Comparison of ENCODE assay signal across 1 cellular context in the genomic region with DNA sequence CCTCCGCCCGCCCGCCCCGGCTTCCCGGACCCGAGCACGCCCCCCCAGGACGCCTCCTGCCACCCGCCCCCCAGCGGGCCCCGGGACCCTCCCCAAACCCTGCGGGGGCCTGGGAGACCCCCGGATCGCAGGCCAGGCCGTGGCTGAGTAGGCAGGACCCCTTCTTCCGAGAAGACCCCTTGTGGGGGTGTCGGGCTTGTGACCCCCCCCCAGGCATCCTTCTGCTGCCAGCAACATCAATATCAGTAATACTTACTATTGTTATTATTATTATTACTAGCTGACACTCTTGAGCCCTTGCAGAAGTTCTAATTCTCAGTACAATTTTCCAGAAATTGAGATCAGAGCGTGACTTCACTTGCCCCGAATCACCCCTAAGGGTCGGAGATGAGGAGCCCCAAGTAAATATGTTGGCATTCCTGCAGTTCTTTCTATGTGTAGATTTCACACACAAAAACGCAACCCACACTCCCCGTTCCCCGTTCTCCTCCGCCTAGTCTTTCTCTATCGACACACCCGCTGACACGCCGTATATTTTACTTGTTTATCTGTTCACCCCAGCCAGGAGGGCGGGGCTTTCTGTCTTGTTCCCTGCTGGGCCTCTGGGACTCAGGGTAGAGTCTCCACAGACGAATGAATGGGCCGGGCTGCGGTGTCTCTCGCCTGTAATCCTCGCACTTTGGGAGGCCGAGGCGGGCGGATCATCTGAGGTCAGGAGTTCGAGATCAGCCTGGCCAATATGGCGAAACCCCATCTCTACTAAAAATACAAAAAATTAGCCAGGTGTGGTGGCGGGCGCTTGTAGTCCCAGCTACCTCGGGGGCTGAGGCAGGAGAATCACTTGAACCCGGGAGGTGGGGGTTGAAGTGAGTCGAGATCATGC.
A peak's percentile ranks its signal among the peaks of the same experiment; 100 is the strongest.
TF ChIP-seq lines count a peak whose summit lies in the region.

No MANE protein-coding gene starts in this region.

TF ChIP-seq in HEK293, 187 proteins besides CTCF, POLR2A, EP300 and RAD21 (continued from another document and continues in another):
- TF ChIP-seq ZNF121 (tag by site-specific recombination; IDR thresholded peaks at IDR 0.05) (0 out of 2 replicates have a peak, but pooled peaks have one; percentile 33), ZNF76 (tag by site-specific recombination; IDR thresholded peaks at IDR 0.05; ENCODE audit: borderline replicate concordance, low read depth) (0 out of 2 replicates have a peak, but pooled peaks have one; percentile 27), KLF10 (tag by site-specific recombination; IDR thresholded peaks at IDR 0.05) (peak; percentile 61; the same call in 1 of the 2 replicates), ZNF266 (tag by site-specific recombination; IDR thresholded peaks at IDR 0.05; ENCODE audit: low read depth) (no peak), KLF7 (tag by site-specific recombination; IDR thresholded peaks at IDR 0.05; ENCODE audit: borderline replicate concordance) (peak; percentile 58; the same call in 1 of the 2 replicates), ZNF350 (tag by site-specific recombination; IDR thresholded peaks at IDR 0.05) (no peak), ZBTB17 (tag by site-specific recombination; IDR thresholded peaks at IDR 0.05) (peak; percentile 82), ZNF394 (tag by site-specific recombination; IDR thresholded peaks at IDR 0.05; ENCODE audit: borderline replicate concordance) (0 out of 2 replicates have a peak, but pooled peaks have one; percentile 26), ZBTB48 (tag by site-specific recombination; IDR thresholded peaks at IDR 0.05) (peak; percentile 36; the same call in 1 of the 2 replicates), ZNF221 (tag by site-specific recombination; IDR thresholded peaks at IDR 0.05; ENCODE audit: borderline replicate concordance) (no peak), ZNF146 (tag by site-specific recombination; IDR thresholded peaks at IDR 0.05) (peak; percentile 94), REPIN1 (tag by site-specific recombination; IDR thresholded peaks at IDR 0.05; ENCODE audit: low read depth) (peak; percentile 96), ZBTB8A (tag by site-specific recombination; IDR thresholded peaks at IDR 0.05) (peak; percentile 53; the same call in 1 of the 2 replicates), ZNF561 (tag by site-specific recombination; IDR thresholded peaks at IDR 0.05; ENCODE audit: borderline replicate concordance) (0 out of 2 replicates have a peak, but pooled peaks have one; percentile 61), PATZ1 (tag by site-specific recombination; IDR thresholded peaks at IDR 0.05) (peak; percentile 92), KLF8 (tag by site-specific recombination; IDR thresholded peaks at IDR 0.05) (peak; percentile 26), SP3 (tag by site-specific recombination; IDR thresholded peaks at IDR 0.05) (peak; percentile 53), ZNF138 (tag by site-specific recombination; IDR thresholded peaks at IDR 0.05; ENCODE audit: borderline replicate concordance) (no peak), ZSCAN16 (tag by site-specific recombination; IDR thresholded peaks at IDR 0.05) (no peak), ZNF175 (tag by site-specific recombination; IDR thresholded peaks at IDR 0.05) (no peak), BCL11B (tag by site-specific recombination; IDR thresholded peaks at IDR 0.05; ENCODE audit: low read depth) (no peak), WT1 (tag by site-specific recombination; IDR thresholded peaks at IDR 0.05) (peak; percentile 59), ZNF558 (tag by site-specific recombination; IDR thresholded peaks at IDR 0.05) (peak; percentile 53), ZSCAN18 (tag by site-specific recombination; IDR thresholded peaks at IDR 0.05) (no peak), PRDM1 (tag by site-specific recombination; IDR thresholded peaks at IDR 0.05) (peak; percentile 26; the same call in 1 of the 2 replicates), ZNF16 (tag by site-specific recombination; IDR thresholded peaks at IDR 0.05; ENCODE audit: low read depth) (no peak), KLF16 (tag by site-specific recombination; IDR thresholded peaks at IDR 0.05) (peak; percentile 57), ZNF692 (tag by site-specific recombination; IDR thresholded peaks at IDR 0.05) (peak; percentile 40), ZFP69B (tag by site-specific recombination; IDR thresholded peaks at IDR 0.05) (peak; percentile 45; the same call in 1 of the 2 replicates), SP7 (tag by site-specific recombination; IDR thresholded peaks at IDR 0.05) (peak; percentile 84), TRIM28 (IDR thresholded peaks at IDR 0.05; ENCODE audit: borderline replicate concordance, low read length) (no peak), ZNF776 (tag by site-specific recombination; IDR thresholded peaks at IDR 0.05; ENCODE audit: borderline replicate concordance) (no peak), ZNF398 (tag by site-specific recombination; IDR thresholded peaks at IDR 0.05) (no peak)
- TF ChIP-seq, protein P1, sequence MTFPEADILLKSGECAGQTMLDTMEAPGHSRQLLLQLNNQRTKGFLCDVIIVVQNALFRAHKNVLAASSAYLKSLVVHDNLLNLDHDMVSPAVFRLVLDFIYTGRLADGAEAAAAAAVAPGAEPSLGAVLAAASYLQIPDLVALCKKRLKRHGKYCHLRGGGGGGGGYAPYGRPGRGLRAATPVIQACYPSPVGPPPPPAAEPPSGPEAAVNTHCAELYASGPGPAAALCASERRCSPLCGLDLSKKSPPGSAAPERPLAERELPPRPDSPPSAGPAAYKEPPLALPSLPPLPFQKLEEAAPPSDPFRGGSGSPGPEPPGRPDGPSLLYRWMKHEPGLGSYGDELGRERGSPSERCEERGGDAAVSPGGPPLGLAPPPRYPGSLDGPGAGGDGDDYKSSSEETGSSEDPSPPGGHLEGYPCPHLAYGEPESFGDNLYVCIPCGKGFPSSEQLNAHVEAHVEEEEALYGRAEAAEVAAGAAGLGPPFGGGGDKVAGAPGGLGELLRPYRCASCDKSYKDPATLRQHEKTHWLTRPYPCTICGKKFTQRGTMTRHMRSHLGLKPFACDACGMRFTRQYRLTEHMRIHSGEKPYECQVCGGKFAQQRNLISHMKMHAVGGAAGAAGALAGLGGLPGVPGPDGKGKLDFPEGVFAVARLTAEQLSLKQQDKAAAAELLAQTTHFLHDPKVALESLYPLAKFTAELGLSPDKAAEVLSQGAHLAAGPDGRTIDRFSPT (tag by site-specific recombination; IDR thresholded peaks at IDR 0.05) = peak; percentile 80; the same call in 1 of the 2 replicates
- TF ChIP-seq, protein P2, sequence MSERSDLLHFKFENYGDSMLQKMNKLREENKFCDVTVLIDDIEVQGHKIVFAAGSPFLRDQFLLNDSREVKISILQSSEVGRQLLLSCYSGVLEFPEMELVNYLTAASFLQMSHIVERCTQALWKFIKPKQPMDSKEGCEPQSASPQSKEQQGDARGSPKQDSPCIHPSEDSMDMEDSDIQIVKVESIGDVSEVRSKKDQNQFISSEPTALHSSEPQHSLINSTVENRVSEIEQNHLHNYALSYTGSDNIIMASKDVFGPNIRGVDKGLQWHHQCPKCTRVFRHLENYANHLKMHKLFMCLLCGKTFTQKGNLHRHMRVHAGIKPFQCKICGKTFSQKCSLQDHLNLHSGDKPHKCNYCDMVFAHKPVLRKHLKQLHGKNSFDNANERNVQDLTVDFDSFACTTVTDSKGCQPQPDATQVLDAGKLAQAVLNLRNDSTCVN (tag by site-specific recombination; optimal IDR thresholded peaks at IDR 0.05) = no peak
- TF ChIP-seq, protein P3, sequence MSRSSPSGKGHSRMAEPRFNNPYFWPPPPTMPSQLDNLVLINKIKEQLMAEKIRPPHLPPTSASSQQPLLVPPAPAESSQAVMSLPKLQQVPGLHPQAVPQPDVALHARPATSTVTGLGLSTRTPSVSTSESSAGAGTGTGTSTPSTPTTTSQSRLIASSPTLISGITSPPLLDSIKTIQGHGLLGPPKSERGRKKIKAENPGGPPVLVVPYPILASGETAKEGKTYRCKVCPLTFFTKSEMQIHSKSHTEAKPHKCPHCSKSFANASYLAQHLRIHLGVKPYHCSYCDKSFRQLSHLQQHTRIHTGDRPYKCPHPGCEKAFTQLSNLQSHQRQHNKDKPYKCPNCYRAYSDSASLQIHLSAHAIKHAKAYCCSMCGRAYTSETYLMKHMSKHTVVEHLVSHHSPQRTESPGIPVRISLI (tag by site-specific recombination; IDR thresholded peaks at IDR 0.05) = no peak
- TF ChIP-seq, protein P4, sequence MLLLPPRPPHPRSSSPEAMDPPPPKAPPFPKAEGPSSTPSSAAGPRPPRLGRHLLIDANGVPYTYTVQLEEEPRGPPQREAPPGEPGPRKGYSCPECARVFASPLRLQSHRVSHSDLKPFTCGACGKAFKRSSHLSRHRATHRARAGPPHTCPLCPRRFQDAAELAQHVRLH (tag by site-specific recombination; IDR thresholded peaks at IDR 0.05) = peak; percentile 86
- TF ChIP-seq, protein P5, sequence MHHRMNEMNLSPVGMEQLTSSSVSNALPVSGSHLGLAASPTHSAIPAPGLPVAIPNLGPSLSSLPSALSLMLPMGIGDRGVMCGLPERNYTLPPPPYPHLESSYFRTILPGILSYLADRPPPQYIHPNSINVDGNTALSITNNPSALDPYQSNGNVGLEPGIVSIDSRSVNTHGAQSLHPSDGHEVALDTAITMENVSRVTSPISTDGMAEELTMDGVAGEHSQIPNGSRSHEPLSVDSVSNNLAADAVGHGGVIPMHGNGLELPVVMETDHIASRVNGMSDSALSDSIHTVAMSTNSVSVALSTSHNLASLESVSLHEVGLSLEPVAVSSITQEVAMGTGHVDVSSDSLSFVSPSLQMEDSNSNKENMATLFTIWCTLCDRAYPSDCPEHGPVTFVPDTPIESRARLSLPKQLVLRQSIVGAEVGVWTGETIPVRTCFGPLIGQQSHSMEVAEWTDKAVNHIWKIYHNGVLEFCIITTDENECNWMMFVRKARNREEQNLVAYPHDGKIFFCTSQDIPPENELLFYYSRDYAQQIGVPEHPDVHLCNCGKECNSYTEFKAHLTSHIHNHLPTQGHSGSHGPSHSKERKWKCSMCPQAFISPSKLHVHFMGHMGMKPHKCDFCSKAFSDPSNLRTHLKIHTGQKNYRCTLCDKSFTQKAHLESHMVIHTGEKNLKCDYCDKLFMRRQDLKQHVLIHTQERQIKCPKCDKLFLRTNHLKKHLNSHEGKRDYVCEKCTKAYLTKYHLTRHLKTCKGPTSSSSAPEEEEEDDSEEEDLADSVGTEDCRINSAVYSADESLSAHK (tag by site-specific recombination; IDR thresholded peaks at IDR 0.05) = peak; percentile 59; the same call in 1 of the 2 replicates
- TF ChIP-seq, protein P6, sequence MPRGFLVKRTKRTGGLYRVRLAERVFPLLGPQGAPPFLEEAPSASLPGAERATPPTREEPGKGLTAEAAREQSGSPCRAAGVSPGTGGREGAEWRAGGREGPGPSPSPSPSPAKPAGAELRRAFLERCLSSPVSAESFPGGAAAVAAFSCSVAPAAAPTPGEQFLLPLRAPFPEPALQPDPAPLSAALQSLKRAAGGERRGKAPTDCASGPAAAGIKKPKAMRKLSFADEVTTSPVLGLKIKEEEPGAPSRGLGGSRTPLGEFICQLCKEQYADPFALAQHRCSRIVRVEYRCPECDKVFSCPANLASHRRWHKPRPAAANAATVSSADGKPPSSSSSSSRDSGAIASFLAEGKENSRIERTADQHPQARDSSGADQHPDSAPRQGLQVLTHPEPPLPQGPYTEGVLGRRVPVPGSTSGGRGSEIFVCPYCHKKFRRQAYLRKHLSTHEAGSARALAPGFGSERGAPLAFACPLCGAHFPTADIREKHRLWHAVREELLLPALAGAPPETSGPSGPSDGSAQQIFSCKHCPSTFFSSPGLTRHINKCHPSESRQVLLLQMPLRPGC (tag by site-specific recombination; IDR thresholded peaks at IDR 0.05) = peak; percentile 45; the same call in 1 of the 2 replicates
